1 cellular context compared by ENCODE assay signal in genomic region chr19:48965033-48965805, GRCh38.
TF ChIP-seq lines count a peak whose summit lies in the region.

Gene FTL (plus strand): TSS chr19:48965309. CDS start chr19:48965508, 199 bp downstream.

TF ChIP-seq in HepG2, 621 proteins besides CTCF, POLR2A, EP300 and RAD21 (continued from another document and continues in another):
- TF ChIP-seq, protein P1, sequence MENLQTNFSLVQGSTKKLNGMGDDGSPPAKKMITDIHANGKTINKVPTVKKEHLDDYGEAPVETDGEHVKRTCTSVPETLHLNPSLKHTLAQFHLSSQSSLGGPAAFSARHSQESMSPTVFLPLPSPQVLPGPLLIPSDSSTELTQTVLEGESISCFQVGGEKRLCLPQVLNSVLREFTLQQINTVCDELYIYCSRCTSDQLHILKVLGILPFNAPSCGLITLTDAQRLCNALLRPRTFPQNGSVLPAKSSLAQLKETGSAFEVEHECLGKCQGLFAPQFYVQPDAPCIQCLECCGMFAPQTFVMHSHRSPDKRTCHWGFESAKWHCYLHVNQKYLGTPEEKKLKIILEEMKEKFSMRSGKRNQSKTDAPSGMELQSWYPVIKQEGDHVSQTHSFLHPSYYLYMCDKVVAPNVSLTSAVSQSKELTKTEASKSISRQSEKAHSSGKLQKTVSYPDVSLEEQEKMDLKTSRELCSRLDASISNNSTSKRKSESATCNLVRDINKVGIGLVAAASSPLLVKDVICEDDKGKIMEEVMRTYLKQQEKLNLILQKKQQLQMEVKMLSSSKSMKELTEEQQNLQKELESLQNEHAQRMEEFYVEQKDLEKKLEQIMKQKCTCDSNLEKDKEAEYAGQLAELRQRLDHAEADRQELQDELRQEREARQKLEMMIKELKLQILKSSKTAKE (CRISPR knock-in tag; IDR thresholded peaks at IDR 0.05; ENCODE audit: borderline replicate concordance): 0 out of 2 replicates have a peak, but pooled peaks have one; percentile 40
- TF ChIP-seq ZNF724P (CRISPR knock-in tag; IDR thresholded peaks at IDR 0.05; ENCODE audit: borderline replicate concordance): no peak
- TF ChIP-seq HNF1A (IDR thresholded peaks at IDR 0.05; ENCODE audit: low read depth): 0 out of 2 replicates have a peak, but pooled peaks have one; percentile 11
- TF ChIP-seq HNF1A (CRISPR knock-in tag; IDR thresholded peaks at IDR 0.05; ENCODE audit: borderline replicate concordance): peak; percentile 71; the same call in 1 of the 2 replicates
- peak; percentile 30; the same call in 1 of the 2 replicates for TF ChIP-seq SMYD3 (CRISPR knock-in tag; IDR thresholded peaks at IDR 0.05)
- TF ChIP-seq RELA (CRISPR knock-in tag; IDR thresholded peaks at IDR 0.05): no peak
- TF ChIP-seq TRAFD1 (CRISPR knock-in tag; IDR thresholded peaks at IDR 0.05; ENCODE audit: borderline replicate concordance): 0 out of 2 replicates have a peak, but pooled peaks have one; percentile 90
- peak; percentile 39; the same call in 1 of the 2 replicates for TF ChIP-seq HDAC6 (IDR thresholded peaks at IDR 0.05; ENCODE audit: low read depth, low read length)
- TF ChIP-seq, protein P2, sequence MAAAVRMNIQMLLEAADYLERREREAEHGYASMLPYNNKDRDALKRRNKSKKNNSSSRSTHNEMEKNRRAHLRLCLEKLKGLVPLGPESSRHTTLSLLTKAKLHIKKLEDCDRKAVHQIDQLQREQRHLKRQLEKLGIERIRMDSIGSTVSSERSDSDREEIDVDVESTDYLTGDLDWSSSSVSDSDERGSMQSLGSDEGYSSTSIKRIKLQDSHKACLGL (CRISPR knock-in tag; IDR thresholded peaks at IDR 0.05): no peak; the same call in 1 of the 2 replicates
- peak; percentile 87 for TF ChIP-seq CBFB (CRISPR knock-in tag; IDR thresholded peaks at IDR 0.05)
- TF ChIP-seq ZBTB20 (CRISPR knock-in tag; IDR thresholded peaks at IDR 0.05; ENCODE audit: borderline replicate concordance, low read depth): 0 out of 2 replicates have a peak, but pooled peaks have one; percentile 60
- TF ChIP-seq, protein P3, sequence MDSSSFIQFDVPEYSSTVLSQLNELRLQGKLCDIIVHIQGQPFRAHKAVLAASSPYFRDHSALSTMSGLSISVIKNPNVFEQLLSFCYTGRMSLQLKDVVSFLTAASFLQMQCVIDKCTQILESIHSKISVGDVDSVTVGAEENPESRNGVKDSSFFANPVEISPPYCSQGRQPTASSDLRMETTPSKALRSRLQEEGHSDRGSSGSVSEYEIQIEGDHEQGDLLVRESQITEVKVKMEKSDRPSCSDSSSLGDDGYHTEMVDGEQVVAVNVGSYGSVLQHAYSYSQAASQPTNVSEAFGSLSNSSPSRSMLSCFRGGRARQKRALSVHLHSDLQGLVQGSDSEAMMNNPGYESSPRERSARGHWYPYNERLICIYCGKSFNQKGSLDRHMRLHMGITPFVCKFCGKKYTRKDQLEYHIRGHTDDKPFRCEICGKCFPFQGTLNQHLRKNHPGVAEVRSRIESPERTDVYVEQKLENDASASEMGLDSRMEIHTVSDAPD (CRISPR knock-in tag; IDR thresholded peaks at IDR 0.05): no peak; the same call in 1 of the 2 replicates
- TF ChIP-seq NCOA1 (CRISPR knock-in tag; IDR thresholded peaks at IDR 0.05): 0 out of 2 replicates have a peak, but pooled peaks have one; percentile 45
- TF ChIP-seq RFX3 (CRISPR knock-in tag; IDR thresholded peaks at IDR 0.05): no peak
- no peak for TF ChIP-seq TBX3 (IDR thresholded peaks at IDR 0.05; ENCODE audit: borderline replicate concordance)
- peak; percentile 92 for TF ChIP-seq ZNF792 (CRISPR knock-in tag; IDR thresholded peaks at IDR 0.05)
- no peak for TF ChIP-seq ZBTB40 (IDR thresholded peaks at IDR 0.05)
- peak; percentile 17; the same call in 1 of the 2 replicates for TF ChIP-seq ZBTB40 (CRISPR knock-in tag; IDR thresholded peaks at IDR 0.05)
- TF ChIP-seq PLSCR1 (CRISPR knock-in tag; IDR thresholded peaks at IDR 0.05; ENCODE audit: borderline replicate concordance): no peak
- peak; percentile 91; the same call in 1 of the 2 replicates for TF ChIP-seq ZNF180 (CRISPR knock-in tag; IDR thresholded peaks at IDR 0.05; ENCODE audit: borderline replicate concordance, low read depth)
- TF ChIP-seq PRDM10 (CRISPR knock-in tag; IDR thresholded peaks at IDR 0.05; ENCODE audit: low read depth): no peak; the same call in 1 of the 2 replicates
